1 cellular context compared by ENCODE assay signal in genomic region chr19:44903602-44904425, GRCh38.
TF ChIP-seq lines count a peak whose summit lies in the region.

No MANE protein-coding gene starts in this region.

TF ChIP-seq in HepG2, 621 proteins besides CTCF, POLR2A, EP300 and RAD21 (continued from another document and continues in another):
- TF ChIP-seq HMGXB3 (CRISPR knock-in tag; IDR thresholded peaks at IDR 0.05; ENCODE audit: borderline replicate concordance) (peak; percentile 80; the same call in 1 of the 2 replicates), BCL3 (CRISPR knock-in tag; IDR thresholded peaks at IDR 0.05) (no peak), SYNCRIP (IDR thresholded peaks at IDR 0.05; ENCODE audit: insufficient read depth, low read depth, low read length) (no peak), RNF2 (conservative IDR thresholded peaks at IDR 0.05; ENCODE audit: low read depth) (no peak), ZNF276 (CRISPR knock-in tag; IDR thresholded peaks at IDR 0.05; ENCODE audit: low read depth) (peak; percentile 89), HNRNPLL (IDR thresholded peaks at IDR 0.05; ENCODE audit: low read depth, low read length, poor library complexity, severe bottlenecking) (no peak), NFATC3 (CRISPR knock-in tag; IDR thresholded peaks at IDR 0.05) (0 out of 2 replicates have a peak, but pooled peaks have one; percentile 49), ZNF225 (CRISPR knock-in tag; IDR thresholded peaks at IDR 0.05) (0 out of 2 replicates have a peak, but pooled peaks have one; percentile 16), MBNL3 (CRISPR knock-in tag; conservative IDR thresholded peaks at IDR 0.05) (no peak), JDP2 (CRISPR knock-in tag; IDR thresholded peaks at IDR 0.05; ENCODE audit: borderline replicate concordance) (no peak), NAIF1 (CRISPR knock-in tag; IDR thresholded peaks at IDR 0.05; ENCODE audit: borderline replicate concordance) (no peak), ZBTB40 (IDR thresholded peaks at IDR 0.05) (no peak), ZBTB40 (CRISPR knock-in tag; IDR thresholded peaks at IDR 0.05) (peak; percentile 63; the same call in 1 of the 2 replicates), NBN (conservative IDR thresholded peaks at IDR 0.05) (no peak), ZNF839 (CRISPR knock-in tag; IDR thresholded peaks at IDR 0.05; ENCODE audit: borderline replicate concordance) (no peak), DRAP1 (CRISPR knock-in tag; IDR thresholded peaks at IDR 0.05) (peak; percentile 54; the same call in 1 of the 2 replicates), TBX2 (CRISPR knock-in tag; IDR thresholded peaks at IDR 0.05; ENCODE audit: borderline replicate concordance) (0 out of 2 replicates have a peak, but pooled peaks have one; percentile 32), TFDP1 (CRISPR knock-in tag; IDR thresholded peaks at IDR 0.05; ENCODE audit: borderline replicate concordance) (no peak; the same call in 1 of the 2 replicates), SETDB1 (CRISPR knock-in tag; IDR thresholded peaks at IDR 0.05; ENCODE audit: borderline replicate concordance) (no peak), SRY (CRISPR knock-in tag; IDR thresholded peaks at IDR 0.05) (peak; percentile 46; the same call in 1 of the 2 replicates), U2AF1 (optimal IDR thresholded peaks at IDR 0.05; ENCODE audit: low read depth, low read length) (no peak), ZSCAN22 (CRISPR knock-in tag; IDR thresholded peaks at IDR 0.05) (peak; percentile 67; the same call in 1 of the 2 replicates), ZHX2 (IDR thresholded peaks at IDR 0.05; ENCODE audit: low read depth) (no peak; the same call in 1 of the 2 replicates), ZHX2 (CRISPR knock-in tag; IDR thresholded peaks at IDR 0.05; ENCODE audit: borderline replicate concordance) (no peak), CENPBD1 (CRISPR knock-in tag; IDR thresholded peaks at IDR 0.05; ENCODE audit: borderline replicate concordance, low read depth) (no peak)
